Comparison of ENCODE assay signal across 10 cellular contexts in the genomic region with DNA sequence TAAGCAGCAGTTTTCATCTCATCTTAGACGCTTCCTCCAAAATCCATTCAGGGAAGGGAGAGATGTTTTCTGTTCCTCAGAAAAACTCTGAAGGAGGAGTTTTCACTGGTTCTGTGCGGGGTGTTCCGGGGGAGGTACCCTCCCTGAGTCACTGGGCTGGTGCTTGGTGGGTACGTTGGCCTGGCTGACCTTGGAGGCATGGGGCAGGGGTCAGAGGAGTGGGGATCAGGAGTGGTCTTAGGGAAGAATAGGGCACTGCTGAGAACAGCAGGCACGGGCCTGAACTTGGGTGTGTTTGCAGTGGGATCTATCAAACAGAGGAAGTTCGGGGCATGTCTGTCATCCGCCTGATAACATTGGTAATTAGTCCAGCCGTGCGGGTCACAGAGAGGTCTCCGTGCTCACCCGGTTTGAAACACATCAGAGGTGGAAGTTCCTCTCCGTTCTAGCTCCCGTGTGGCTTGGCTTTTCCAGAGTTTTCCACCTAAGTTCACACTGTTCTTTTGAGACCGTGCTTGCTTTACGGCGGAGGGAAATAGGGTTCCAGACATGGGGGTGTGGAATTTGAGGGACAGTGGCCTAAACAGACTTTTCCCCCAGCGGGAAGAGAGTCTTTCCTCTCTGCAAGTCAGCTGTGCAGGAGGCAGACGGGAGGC. TPM values are rescaled to one million over a fixed set of nuclear protein-coding genes. Genes with fewer than 3 reads are reported as not detected.
DNase-seq lines count a peak whose midpoint lies in the region; ATAC-seq and TF ChIP-seq lines count a peak whose summit lies in the region.
"Had no signal": no experiment of that assay in that cellular context is flagged by ENCODE, and none has a peak within 500 bp of the region (broad histone marks: within the 10 kb centered on the region; RNA-seq: fewer than 3 reads in every experiment).

No MANE protein-coding gene starts in this region.

- no peak for ATAC-seq in T-helper 17 cell
- ATAC-seq in GM18511 (IDR thresholded peaks at IDR 0.05; ENCODE audit: unreplicated experiment), result no peak

- intact Hi-C loops in posterior vena cava (cut with DNase I) (loop anchor here in 1 of 2 donors (5.0 to 10.0 kb wide), 2 partner anchors 55 to 63 kb away; no protein-coding TSS in a partner anchor), thyroid gland (cut with DNase I) (no loop called here)

- H3K4me3 ChIP-seq in fibroblast of villous mesenchyme (ENCODE audit: low read depth, low read length), result peak overlapping the region; percentile 70
- H3K4me3 ChIP-seq in thyroid gland (replicated peaks in 1 of 3), result no peak overlapping the region

- H3K4me1 ChIP-seq in thyroid gland, result peaks cover 17 to 66% of the 10 kb centered on the region in 2 donors

- peaks cover 6% of the 10 kb centered on the region for H3K4me1 Mint-ChIP-seq in T-helper 17 cell
- H3K4me1 Mint-ChIP-seq: activated naive CD4-positive, alpha-beta T cell treated with anti-CD3 and anti-CD28 coated beads, Interleukin-2, amount 10 ng/mL, durations not matched to agents 7 days and 5 days had no signal

- H3K27ac ChIP-seq in thyroid gland, result peak overlapping the region in 1 of 3 donors; percentile 36

- peak overlapping the region; percentile 81 for H3K4me3 Mint-ChIP-seq in T-helper 17 cell
- H3K4me3 Mint-ChIP-seq: activated naive CD4-positive, alpha-beta T cell treated with anti-CD3 and anti-CD28 coated beads, Interleukin-2, amount 10 ng/mL, durations not matched to agents 7 days and 5 days had no signal

- H3K27me3 Mint-ChIP-seq in T-helper 17 cell, result peaks cover 74% of the 10 kb centered on the region

- no peaks in the 10 kb centered on the region for H3K9me3 ChIP-seq in T-helper 17 cell (ENCODE audit: control insufficient read depth, low read length, poor library complexity, severe bottlenecking)
- H3K9me3 ChIP-seq in thyroid gland, result no peaks in the 10 kb centered on the region

- 69 to 71% methylated on average over 16 to 18 of the region's 18 CpGs for whole genome bisulfite sequencing in thyroid gland, 2 donors

- H3K36me3 Mint-ChIP-seq in T-helper 17 cell (ENCODE audit: low read depth), result peaks cover 6% of the 10 kb centered on the region
- H3K36me3 Mint-ChIP-seq: activated naive CD4-positive, alpha-beta T cell treated with anti-CD3 and anti-CD28 coated beads, Interleukin-2, amount 10 ng/mL, durations not matched to agents 7 days and 5 days had no signal

- DNase-seq in EH (ENCODE audit: low read depth) (peak; percentile 43), T-helper 17 cell (no peak), fibroblast of villous mesenchyme (ENCODE audit: low read depth) (no peak), posterior vena cava (ENCODE audit: low spot score) (peak; percentile 78), thyroid gland (no peak), ureter (ENCODE audit: low spot score) (no peak), NCI-H2196 treated with DMSO at 0.1 percent for 48 hours (lab: John Stamatoyannopoulos, UW; ENCODE audit: unreplicated experiment) (no peak)
- DNase-seq: activated naive CD4-positive, alpha-beta T cell treated with anti-CD3 and anti-CD28 coated beads, Interleukin-2, amount 10 ng/mL, durations not matched to agents 7 days and 5 days had no signal

- no peaks in the 10 kb centered on the region for H3K27me3 ChIP-seq in thyroid gland

- TF ChIP-seq POLR2A in thyroid gland (IDR thresholded peaks at IDR 0.05), result no peak

- H3K27ac Mint-ChIP-seq in T-helper 17 cell, result no peak overlapping the region
- H3K27ac Mint-ChIP-seq: activated naive CD4-positive, alpha-beta T cell treated with anti-CD3 and anti-CD28 coated beads, Interleukin-2, amount 10 ng/mL, durations not matched to agents 7 days and 5 days had no signal

- no peaks in the 10 kb centered on the region for H3K36me3 ChIP-seq in thyroid gland

- TF ChIP-seq CTCF in fibroblast of villous mesenchyme (IDR thresholded peaks at IDR 0.05; ENCODE audit: insufficient read depth, low read depth, low read length) (no peak), thyroid gland (IDR thresholded peaks at IDR 0.05) (no peak)

RNA-seq across cellular contexts. Expression of a gene that starts 59.7 kb away (rescaled TPM):
- total RNA-seq in T-helper 17 cell (not detected), fibroblast of villous mesenchyme (not detected in 2 replicates), posterior vena cava (not detected), thyroid gland (not detected), ureter (not detected)
- total RNA-seq: T-helper 1 cell treated with Interleukin-12 subunit alpha and Interleukin-12 subunit beta and Interleukin-4 antibody, amounts not matched to agents 30 ng/mL and 1 ng/mL, for 36 hours had no signal

Comparison
In these comparisons a context has a peak if more than half of its experiments do, and no peak if none do; other contexts are left out.
1. DNase-seq: peak in EH (single experiment) and posterior vena cava (single experiment); none in T-helper 17 cell (0 of 3), fibroblast of villous mesenchyme (single experiment), thyroid gland (0 of 2), ureter (single experiment) and NCI-H2196 treated with DMSO at 0.1 percent for 48 hours (single experiment).